Comparison of ENCODE assay signal across 14 cellular contexts in genomic region chr7:116780521-116780920, GRCh38.
DNase-seq lines count a peak whose midpoint lies in the region; ATAC-seq and TF ChIP-seq lines count a peak whose summit lies in the region.
"Had no signal": no experiment of that assay in that cellular context is flagged by ENCODE, and none has a peak within 500 bp of the region (broad histone marks: within the 10 kb centered on the region; RNA-seq: fewer than 3 reads in every experiment).

No MANE protein-coding gene starts in this region.

- no peak overlapping the region for H3K4me3 Mint-ChIP-seq in type B pancreatic cell
- H3K4me3 Mint-ChIP-seq: activated CD8-positive, alpha-beta memory T cell treated with anti-CD3 and anti-CD28 coated beads, Interleukin-2, amount 10 ng/mL, durations not matched to agents 7 days and 5 days; T-helper 17 cell had no signal

- no peaks in the 10 kb centered on the region for H3K9me3 Mint-ChIP-seq in type B pancreatic cell

- ATAC-seq in left cardiac atrium (peak; percentile 14 to 23), Right ventricle myocardium inferior (no peak), right lobe of liver (peak in 2 of 4 donors; percentile 19 to 49), GM18867 (IDR thresholded peaks at IDR 0.05; ENCODE audit: unreplicated experiment) (no peak)
- ATAC-seq: activated CD8-positive, alpha-beta memory T cell treated with anti-CD3 and anti-CD28 coated beads, Interleukin-2, amount 10 ng/mL, durations not matched to agents 7 days and 5 days; T-helper 17 cell had no signal

- H3K36me3 Mint-ChIP-seq in type B pancreatic cell: peaks cover 9% of the 10 kb centered on the region
- H3K36me3 Mint-ChIP-seq: activated CD8-positive, alpha-beta memory T cell treated with anti-CD3 and anti-CD28 coated beads, Interleukin-2, amount 10 ng/mL, durations not matched to agents 7 days and 5 days had no signal

- H3K27ac ChIP-seq in VCaP (peak overlapping the region; percentile 48), right lobe of liver (peak overlapping the region in 2 of 3 donors; percentile 33 to 60), WERI-Rb-1 (no peak overlapping the region)
- H3K27ac ChIP-seq: HL-60, left ventricle myocardium inferior had no signal

- peak overlapping the region; percentile 96 for H3K27ac Mint-ChIP-seq in type B pancreatic cell
- H3K27ac Mint-ChIP-seq: activated CD8-positive, alpha-beta memory T cell treated with anti-CD3 and anti-CD28 coated beads, Interleukin-2, amount 10 ng/mL, durations not matched to agents 7 days and 5 days; T-helper 17 cell had no signal

- peaks cover 0 to 45% (median 3%) of the 10 kb centered on the region in 4 donors for H3K4me1 ChIP-seq in right lobe of liver

- no peaks in the 10 kb centered on the region for H3K27me3 ChIP-seq in right lobe of liver
- no peaks in the 10 kb centered on the region for H3K27me3 ChIP-seq in WERI-Rb-1 (ENCODE audit: insufficient read depth, low read depth, severe bottlenecking)

- H3K4me3 ChIP-seq in right lobe of liver (no peak overlapping the region), WERI-Rb-1 (ENCODE audit: low read depth, low read length) (no peak overlapping the region)
- H3K4me3 ChIP-seq: left ventricle myocardium inferior had no signal

- intact Hi-C loops in left cardiac atrium (cut with DNase I) (no loop called here), Right ventricle myocardium inferior (cut with DNase I) (no loop called here), right lobe of liver (cut with DNase I) (no loop called here)

- 75% methylated on average over 1 of the region's 1 CpG for WGBS in right lobe of liver (ENCODE audit: insufficient coverage, low coverage, low lambda C conversion rate, missing lambda C conversion rate)

- DNase-seq in left cardiac atrium (no peak), Right ventricle myocardium inferior (ENCODE audit: missing footprints) (no peak), right lobe of liver (no peak), type B pancreatic cell (ENCODE audit: extremely low spot score, unreplicated experiment) (no peak), GF-D8 (lab: John Stamatoyannopoulos, UW) (no peak), WERI-Rb-1 (no peak)
- DNase-seq: activated CD8-positive, alpha-beta memory T cell treated with anti-CD3 and anti-CD28 coated beads, Interleukin-2, amount 10 ng/mL, durations not matched to agents 7 days and 5 days; glutamatergic neuron; left ventricle myocardium inferior; MM.1S; T-helper 17 cell had no signal

- peaks cover 0 to 3% (median 0%) of the 10 kb centered on the region in 4 donors for H3K36me3 ChIP-seq in right lobe of liver
- no peaks in the 10 kb centered on the region for H3K36me3 ChIP-seq in WERI-Rb-1
- H3K36me3 ChIP-seq: left ventricle myocardium inferior had no signal

- H3K9me3 ChIP-seq in right lobe of liver (no peaks in the 10 kb centered on the region), WERI-Rb-1 (ENCODE audit: severe bottlenecking) (no peaks in the 10 kb centered on the region)
- H3K9me3 ChIP-seq: left ventricle myocardium inferior had no signal

- TF ChIP-seq CTCF in VCaP (conservative IDR thresholded peaks at IDR 0.05) (no peak), right lobe of liver (IDR thresholded peaks at IDR 0.05) (no peak), type B pancreatic cell (conservative IDR thresholded peaks at IDR 0.05) (no peak), WERI-Rb-1 (IDR thresholded peaks at IDR 0.05; ENCODE audit: low read depth, low read length) (no peak)

- H3K4me1 Mint-ChIP-seq in type B pancreatic cell (ENCODE audit: unreplicated experiment): peaks cover 44% of the 10 kb centered on the region
- H3K4me1 Mint-ChIP-seq: activated CD8-positive, alpha-beta memory T cell treated with anti-CD3 and anti-CD28 coated beads, Interleukin-2, amount 10 ng/mL, durations not matched to agents 7 days and 5 days; T-helper 17 cell had no signal

- peaks cover 3% of the 10 kb centered on the region for H3K27me3 Mint-ChIP-seq in type B pancreatic cell
- H3K27me3 Mint-ChIP-seq: activated CD8-positive, alpha-beta memory T cell treated with anti-CD3 and anti-CD28 coated beads, Interleukin-2, amount 10 ng/mL, durations not matched to agents 7 days and 5 days had no signal

- no peak for TF ChIP-seq POLR2A in right lobe of liver (IDR thresholded peaks at IDR 0.05)

Comparison
In these comparisons a context has a peak if more than half of its experiments do, and no peak if none do; other contexts are left out.
1. ATAC-seq: peak in left cardiac atrium (2 of 2); none in Right ventricle myocardium inferior (single experiment) and GM18867 (single experiment).